31 cellular contexts compared by ENCODE assay signal in genomic region chr19:9041023-9041422, GRCh38. TPM values are rescaled to one million over a fixed set of nuclear protein-coding genes. Genes with fewer than 3 reads are reported as not detected.
"Had no signal": no experiment of that assay in that cellular context is flagged by ENCODE, and none has a peak within 500 bp of the region (broad histone marks: within the 10 kb centered on the region; RNA-seq: fewer than 3 reads in every experiment).

No MANE protein-coding gene starts in this region.

- H3K9me3 ChIP-seq: adrenal gland, body of pancreas, esophagus muscularis mucosa, gastrocnemius medialis, heart left ventricle had no signal

- DNase-seq: activated CD4-positive, alpha-beta T cell treated with anti-CD3 and anti-CD28 coated beads for 1 hour; activated CD4-positive, alpha-beta T cell treated with anti-CD3 and anti-CD28 coated beads for 48 hours; activated CD4-positive, alpha-beta T cell treated with anti-CD3 and anti-CD28 coated beads, Interleukin-2, amount 50 U/mL, for 1 hour; activated CD4-positive, alpha-beta T cell treated with anti-CD3 and anti-CD28 coated beads, Interleukin-2, amount 50 U/mL, for 48 hours; activated CD8-positive, alpha-beta memory T cell treated with anti-CD3 and anti-CD28 coated beads for 24 hours; activated CD8-positive, alpha-beta T cell treated with anti-CD3 and anti-CD28 coated beads for 36 hours; activated effector memory CD4-positive, alpha-beta T cell treated with Interleukin-2 at 50 U/mL for 16 hours; activated gamma-delta T cell treated with Interleukin-2 at 50 U/mL for 16 hours; activated naive CD4-positive, alpha-beta T cell treated with anti-CD3 and anti-CD28 coated beads, Interleukin-2, amount 50 U/mL, for 16 hours; activated naive CD4-positive, alpha-beta T cell treated with Interleukin-2 at 50 U/mL for 16 hours; activated T-cell treated with anti-CD3 and anti-CD28 coated beads, Interleukin-2, amount 50 U/mL, for 4 hours; adrenal gland; amygdala; aorta; body of pancreas; caudate nucleus; cortex of kidney; dermis blood vessel endothelial cell; effector CD4-positive, alpha-beta T cell; effector memory CD8-positive, alpha-beta T cell; erythroblast; foreskin keratinocyte; gastrocnemius medialis; glutamatergic neuron; heart left ventricle; T-helper 2 cell had no signal

- H3K36me3 ChIP-seq: adrenal gland, esophagus muscularis mucosa, gastrocnemius medialis, heart left ventricle had no signal

- H3K27me3 ChIP-seq: body of pancreas, foreskin keratinocyte, gastrocnemius medialis had no signal

- H3K4me3 ChIP-seq: adrenal gland, body of pancreas, esophagus muscularis mucosa, gastrocnemius medialis, heart left ventricle had no signal

- H3K27ac ChIP-seq: adrenal gland, body of pancreas, esophagus muscularis mucosa, foreskin keratinocyte, gastrocnemius medialis, heart left ventricle, VCaP had no signal

- ATAC-seq: activated CD8-positive, alpha-beta T cell treated with anti-CD3 and anti-CD28 coated beads for 36 hours; activated T-cell treated with anti-CD3 and anti-CD28 coated beads, Interleukin-2, amount 50 U/mL, for 4 hours; activated T-helper 17 cell treated with anti-CD3 and anti-CD28 coated beads, Interleukin-2, amount 50 U/mL, for 72 hours; body of pancreas; effector memory CD8-positive, alpha-beta T cell; foreskin keratinocyte; gastrocnemius medialis; heart left ventricle; WTC11 had no signal

- H3K4me1 ChIP-seq: adrenal gland, body of pancreas, esophagus muscularis mucosa, foreskin keratinocyte, gastrocnemius medialis, heart left ventricle had no signal

RNA-seq across cellular contexts. Expression of gene MUC16, which starts 30.8 kb away (rescaled TPM):
- total RNA-seq: activated CD8-positive, alpha-beta T cell treated with anti-CD3 and anti-CD28 coated beads for 36 hours; chondrocyte; dermis blood vessel endothelial cell; foreskin keratinocyte; gastrocnemius medialis had no signal
- polyA plus RNA-seq: aorta, foreskin keratinocyte, heart left ventricle had no signal

RNA-seq across cellular contexts. Expression of gene OR1M1, which starts 45.8 kb away (rescaled TPM):
- total RNA-seq: activated CD8-positive, alpha-beta T cell treated with anti-CD3 and anti-CD28 coated beads for 36 hours; activated T-cell treated with anti-CD3 and anti-CD28 coated beads, Interleukin-2, amount 50 U/mL, for 4 hours; activated T-helper 17 cell treated with anti-CD3 and anti-CD28 coated beads, Interleukin-2, amount 50 U/mL, for 72 hours; adrenal gland; aorta; body of pancreas; chondrocyte; dermis blood vessel endothelial cell; esophagus muscularis mucosa; foreskin keratinocyte; gastrocnemius medialis; heart left ventricle; WTC11 had no signal
- polyA plus RNA-seq: adrenal gland, aorta, foreskin keratinocyte, heart left ventricle had no signal
